ENCODE assay signal across 12 cellular contexts in genomic region chr12:30850684-30851083, GRCh38.
DNase-seq lines count a peak whose midpoint lies in the region; ATAC-seq and TF ChIP-seq lines count a peak whose summit lies in the region.
"Had no signal": no experiment of that assay in that cellular context is flagged by ENCODE, and none has a peak within 500 bp of the region (broad histone marks: within the 10 kb centered on the region; RNA-seq: fewer than 3 reads in every experiment).

No MANE protein-coding gene starts in this region.

- TF ChIP-seq CTCF in DND-41 (IDR thresholded peaks at IDR 0.05; ENCODE audit: borderline replicate concordance, extremely low read depth, low read length, poor library complexity, severe bottlenecking) (no peak), prostate gland (IDR thresholded peaks at IDR 0.05) (no peak)

- 51% methylated on average over 8 of the region's 8 CpGs for WGBS in prostate gland

- H2AFZ ChIP-seq in DND-41 (ENCODE audit: low read depth, low read length) = no peak overlapping the region

- no peak overlapping the region for H3K27ac ChIP-seq in DND-41 (ENCODE audit: low read length)
- no peak overlapping the region for H3K27ac ChIP-seq in prostate gland
- H3K27ac ChIP-seq: tibial artery had no signal

- H3K27me3 ChIP-seq in DND-41 (ENCODE audit: insufficient read depth, low read length, poor library complexity) = no peaks in the 10 kb centered on the region
- H3K27me3 ChIP-seq in prostate gland (replicated peaks; ENCODE audit: insufficient read depth) = no peaks in the 10 kb centered on the region
- H3K27me3 ChIP-seq: adrenal gland had no signal

- no peak for ATAC-seq in DND-41 (ENCODE audit: insufficient read depth, low read depth)

- no peak for TF ChIP-seq POLR2A in prostate gland (IDR thresholded peaks at IDR 0.05)

- H3K36me3 ChIP-seq in DND-41 (ENCODE audit: insufficient read depth, low read length) (no peaks in the 10 kb centered on the region), prostate gland (no peaks in the 10 kb centered on the region)
- H3K36me3 ChIP-seq: adrenal gland, tibial artery had no signal

- H3K4me3 ChIP-seq in DND-41 (ENCODE audit: low read depth in 1 of 2, low read length in 2 of 2) (no peak overlapping the region; a peak in 1 of 4 replicates), prostate gland (no peak overlapping the region)

- H3K9me3 ChIP-seq in DND-41 (ENCODE audit: insufficient read depth, low read length, severe bottlenecking) (no peaks in the 10 kb centered on the region), prostate gland (no peaks in the 10 kb centered on the region)
- H3K9me3 ChIP-seq: adrenal gland, psoas muscle, tibial artery had no signal

- DNase-seq in DMS53 (lab: John Stamatoyannopoulos, UW) (peak; percentile 42), DMS53 treated with DMSO at 0.1 percent for 48 hours (lab: John Stamatoyannopoulos, UW; ENCODE audit: unreplicated experiment) (no peak), DND-41 (no peak), SW480 (ENCODE audit: low spot score) (peak; percentile 56), iPS DF 19.7 (ENCODE audit: low read depth, low spot score) (peak; percentile 75), globus pallidus (ENCODE audit: low spot score) (no peak), prostate gland (ENCODE audit: low spot score) (no peak)
- no peak for DNase-seq in stimulated activated CD4-positive, alpha-beta T cell treated with anti-CD3 and anti-CD28 coated beads, Interleukin-4, amount 100 ng/mL, for 1 hour
- DNase-seq: NCI-H446 treated with DMSO at 0.1 percent for 48 hours had no signal

- H3K4me1 ChIP-seq in DND-41 (ENCODE audit: insufficient read depth, low read length) (peaks cover 9% of the 10 kb centered on the region; the same call in 1 of the 2 replicates), prostate gland (replicated peaks) (no peaks in the 10 kb centered on the region)
- H3K4me1 ChIP-seq: psoas muscle had no signal

- H3K9ac ChIP-seq in DND-41 (ENCODE audit: low read depth, low read length) = no peak overlapping the region

- H4K20me1 ChIP-seq in DND-41 (ENCODE audit: insufficient read depth, low read length) = no peaks in the 10 kb centered on the region

- peak overlapping the region; percentile 85; the same call in 1 of the 2 replicates for H3K4me2 ChIP-seq in DND-41 (ENCODE audit: insufficient read depth, low read length)

- intact Hi-C loops in prostate gland (cut with DNase I) = loop anchor here (2.0 kb wide), 1 partner anchor 138 kb away; no protein-coding TSS in a partner anchor

- no peaks in the 10 kb centered on the region for H3K79me2 ChIP-seq in DND-41 (ENCODE audit: insufficient read depth, low read length)

Comparison
In these comparisons a context has a peak if more than half of its experiments do, and no peak if none do; other contexts are left out.
1. DNase-seq: peak in DMS53 (single experiment), SW480 (single experiment) and iPS DF 19.7 (single experiment); none in DMS53 treated with DMSO at 0.1 percent for 48 hours (single experiment), DND-41 (single experiment), globus pallidus (single experiment), prostate gland (single experiment) and stimulated activated CD4-positive, alpha-beta T cell treated with anti-CD3 and anti-CD28 coated beads, Interleukin-4, amount 100 ng/mL, for 1 hour (single experiment).